20 cellular contexts compared by ENCODE assay signal in the genomic region with DNA sequence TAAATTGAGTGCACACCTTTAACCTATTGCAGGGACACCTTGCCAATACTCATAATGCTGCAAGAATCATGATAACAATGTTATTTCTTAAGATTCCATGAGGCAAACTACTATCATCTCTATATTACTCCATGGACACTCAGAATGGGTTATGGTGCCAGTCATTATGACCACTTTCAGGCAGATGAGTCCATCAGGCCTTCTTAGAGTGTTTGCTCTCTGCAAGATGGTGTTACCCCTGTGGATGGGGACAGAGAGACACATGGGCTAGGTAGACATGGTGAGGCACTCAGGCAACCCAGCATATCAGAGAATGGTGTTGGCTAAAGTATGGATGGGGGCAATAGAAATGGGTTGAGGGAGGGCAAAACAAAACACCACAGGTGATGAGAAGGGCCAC. TPM values are rescaled to one million over a fixed set of nuclear protein-coding genes. Genes with fewer than 3 reads are reported as not detected.
DNase-seq lines count a peak whose midpoint lies in the region; ATAC-seq and TF ChIP-seq lines count a peak whose summit lies in the region.
"Had no signal": no experiment of that assay in that cellular context is flagged by ENCODE, and none has a peak within 500 bp of the region (broad histone marks: within the 10 kb centered on the region; RNA-seq: fewer than 3 reads in every experiment).

No MANE protein-coding gene starts in this region.

- TF ChIP-seq POLR2A in gastrocnemius medialis (IDR thresholded peaks at IDR 0.05) = no peak

- H3K4me3 ChIP-seq in Loucy (ENCODE audit: low read length, poor library complexity, severe bottlenecking) (no peak overlapping the region), gastrocnemius medialis (no peak overlapping the region), osteoblast (ENCODE audit: insufficient read depth, low read length) (no peak overlapping the region)
- H3K4me3 ChIP-seq: colonic mucosa, SJCRH30, upper lobe of right lung had no signal

- no peak overlapping the region for H3K4me2 ChIP-seq in Loucy (ENCODE audit: low read depth, low read length, poor library complexity, severe bottlenecking)
- no peak overlapping the region for H3K4me2 ChIP-seq in osteoblast (ENCODE audit: insufficient read depth, low read length)

- POLR2A ChIA-PET in activated CD4-positive, alpha-beta T cell treated with anti-CD3 and anti-CD28 coated beads for 36 hours (lab: Charles Lee) = no interaction called here

- H3K27me3 Mint-ChIP-seq in activated CD4-positive, alpha-beta T cell treated with anti-CD3 and anti-CD28 coated beads for 36 hours = no peaks in the 10 kb centered on the region
- no peaks in the 10 kb centered on the region for H3K27me3 Mint-ChIP-seq in effector memory CD8-positive, alpha-beta T cell

- H3K36me3 ChIP-seq in Loucy (ENCODE audit: insufficient read depth, low read length) (no peaks in the 10 kb centered on the region), gastrocnemius medialis (no peaks in the 10 kb centered on the region), osteoblast (ENCODE audit: insufficient read depth, low read length) (no peaks in the 10 kb centered on the region)
- H3K36me3 ChIP-seq: colonic mucosa, SJCRH30, upper lobe of right lung had no signal

- H3K36me3 Mint-ChIP-seq in activated CD4-positive, alpha-beta T cell treated with anti-CD3 and anti-CD28 coated beads for 36 hours (ENCODE audit: low read depth) = no peaks in the 10 kb centered on the region
- H3K36me3 Mint-ChIP-seq in effector memory CD8-positive, alpha-beta T cell (ENCODE audit: insufficient read depth) = no peaks in the 10 kb centered on the region

- H3F3A ChIP-seq in Loucy (ENCODE audit: low read depth) = peaks cover 5% of the 10 kb centered on the region; the same call in 1 of the 2 replicates

- in situ Hi-C loops in gastrocnemius medialis (cut with MboI; ENCODE audit: low sequenced_read_pairs in 4 of 4) = no loop called here

- peak overlapping the region; percentile 55 for H3K27ac Mint-ChIP-seq in activated CD4-positive, alpha-beta T cell treated with anti-CD3 and anti-CD28 coated beads for 36 hours
- peak overlapping the region; percentile 4 to 74 for H3K27ac Mint-ChIP-seq in effector memory CD8-positive, alpha-beta T cell

- H3K4me1 Mint-ChIP-seq in activated CD4-positive, alpha-beta T cell treated with anti-CD3 and anti-CD28 coated beads for 36 hours = peaks cover 42% of the 10 kb centered on the region
- H3K4me1 Mint-ChIP-seq in effector memory CD8-positive, alpha-beta T cell (ENCODE audit: low read depth in 2 of 2) = peaks cover 48 to 58% of the 10 kb centered on the region in 2 donors

- TF ChIP-seq CTCF in Loucy (conservative IDR thresholded peaks at IDR 0.05; ENCODE audit: low read length) (no peak), gastrocnemius medialis (IDR thresholded peaks at IDR 0.05 in 4 of 5, conservative IDR thresholded peaks at IDR 0.05 in 1 of 5) (no peak), osteoblast (IDR thresholded peaks at IDR 0.05; ENCODE audit: extremely low read depth, low read depth, low read length) (no peak)

- CTCF ChIA-PET in activated CD4-positive, alpha-beta T cell treated with anti-CD3 and anti-CD28 coated beads for 36 hours (lab: Charles Lee) = interaction anchor here (0.7 kb wide), 1 partner anchor 12 kb away, joined by 3 read pairs; no protein-coding TSS in a partner anchor

- H3K27ac ChIP-seq in gastrocnemius medialis (peak overlapping the region in 3 of 4 donors; percentile 4 to 39 (median 30)), osteoblast (ENCODE audit: low read depth, low read length) (no peak overlapping the region)
- H3K27ac ChIP-seq: SJCRH30, upper lobe of right lung had no signal

- H3K9me2 ChIP-seq in Loucy (replicated peaks; ENCODE audit: low read depth, low read length) = no peaks in the 10 kb centered on the region

- H3K9me3 Mint-ChIP-seq in activated CD4-positive, alpha-beta T cell treated with anti-CD3 and anti-CD28 coated beads for 36 hours (ENCODE audit: low read depth) = peaks cover 1% of the 10 kb centered on the region
- no peaks in the 10 kb centered on the region for H3K9me3 Mint-ChIP-seq in effector memory CD8-positive, alpha-beta T cell

- H3K79me2 ChIP-seq in Loucy (ENCODE audit: insufficient read depth, low read length) (no peaks in the 10 kb centered on the region), osteoblast (ENCODE audit: insufficient read depth, low read length) (no peaks in the 10 kb centered on the region)

- no peak overlapping the region for H3K4me3 Mint-ChIP-seq in activated CD4-positive, alpha-beta T cell treated with anti-CD3 and anti-CD28 coated beads for 36 hours
- peak overlapping the region; percentile 21 to 27 for H3K4me3 Mint-ChIP-seq in effector memory CD8-positive, alpha-beta T cell

- H4K20me1 ChIP-seq in Loucy (ENCODE audit: insufficient read depth, low read length, poor library complexity, severe bottlenecking) = no peaks in the 10 kb centered on the region
- H4K20me1 ChIP-seq in osteoblast (ENCODE audit: insufficient read depth, low read length) = no peaks in the 10 kb centered on the region

- H3K4me1 ChIP-seq in Loucy (ENCODE audit: insufficient read depth, low read length, poor library complexity, severe bottlenecking) = peaks cover 48% of the 10 kb centered on the region
- H3K4me1 ChIP-seq in gastrocnemius medialis = peaks cover 0 to 3% of the 10 kb centered on the region in 2 donors
- H3K4me1 ChIP-seq in osteoblast (ENCODE audit: insufficient read depth, low read length) = peaks cover 26% of the 10 kb centered on the region
- H3K4me1 ChIP-seq: colonic mucosa had no signal

- H3K27me3 ChIP-seq in Loucy (ENCODE audit: insufficient read depth, low read length, poor library complexity, severe bottlenecking) = no peaks in the 10 kb centered on the region
- no peaks in the 10 kb centered on the region for H3K27me3 ChIP-seq in gastrocnemius medialis
- no peaks in the 10 kb centered on the region for H3K27me3 ChIP-seq in osteoblast (ENCODE audit: insufficient read depth, low read length)
- H3K27me3 ChIP-seq: colonic mucosa, SJCRH30, upper lobe of right lung had no signal

- H3K9ac ChIP-seq in Loucy (ENCODE audit: low read depth, low read length, poor library complexity, severe bottlenecking) = peak overlapping the region; percentile 23

- peak; percentile 47 for ATAC-seq in activated CD4-positive, alpha-beta T cell treated with anti-CD3 and anti-CD28 coated beads for 36 hours
- no peak for ATAC-seq in effector memory CD8-positive, alpha-beta T cell (replicated peaks)
- ATAC-seq in gastrocnemius medialis = no peak

- H2AFZ ChIP-seq in Loucy (ENCODE audit: low read length) (no peak overlapping the region), osteoblast (ENCODE audit: low read length) (no peak overlapping the region)

- intact Hi-C loops in activated CD4-positive, alpha-beta T cell treated with anti-CD3 and anti-CD28 coated beads for 36 hours (cut with DNase I, micrococcal nuclease) = no loop called here
- intact Hi-C loops in gastrocnemius medialis (cut with DNase I; ENCODE audit: low total_unique reads) = no loop called here

- no peak for DNase-seq in activated CD4-positive, alpha-beta T cell treated with anti-CD3 and anti-CD28 coated beads for 36 hours
- no peak for DNase-seq in activated CD4-positive, alpha-beta T cell treated with anti-CD3 and anti-CD28 coated beads for 48 hours
- no peak for DNase-seq in effector memory CD8-positive, alpha-beta T cell
- no peak for DNase-seq in gastrocnemius medialis
- no peak for DNase-seq in effector CD8-positive, alpha-beta T cell (lab: John Stamatoyannopoulos, UW)
- DNase-seq in osteoblast (ENCODE audit: insufficient read length, low spot score, missing footprints) = no peak
- DNase-seq in HuH-7 (ENCODE audit: low spot score) = no peak
- DNase-seq: activated CD4-positive, alpha-beta T cell treated with anti-CD3 and anti-CD28 coated beads for 4 hours; C1 segment of cervical spinal cord; colonic mucosa; DMS79; KBM-7; NCI-H1048; NCI-H2081 treated with DMSO at 0.1 percent for 48 hours; OCI-M1; posterior cingulate gyrus; SJCRH30; upper lobe of right lung had no signal

- H3K9me3 ChIP-seq in Loucy (ENCODE audit: insufficient read depth, low read depth, low read length) (no peaks in the 10 kb centered on the region; the same call in 1 of the 2 replicates), gastrocnemius medialis (no peaks in the 10 kb centered on the region), osteoblast (ENCODE audit: low read depth, low read length) (no peaks in the 10 kb centered on the region)
- H3K9me3 ChIP-seq: colonic mucosa, upper lobe of right lung had no signal

RNA-seq across cellular contexts. Expression of gene XCL2, which starts 59.7 kb away (rescaled TPM):
- 1 to 10 TPM; 1.0 to 1.5 TPM for total RNA-seq in activated CD4-positive, alpha-beta T cell treated with anti-CD3 and anti-CD28 coated beads for 36 hours
- total RNA-seq in gastrocnemius medialis (1 to 10 TPM in 1 of 4 donors, not detected in 3; 1.5 TPM), osteoblast (not detected in 2 replicates)
- total RNA-seq: colonic mucosa, myocyte, SJCRH30 had no signal
